8 cellular contexts compared by ENCODE assay signal in the genomic region with DNA sequence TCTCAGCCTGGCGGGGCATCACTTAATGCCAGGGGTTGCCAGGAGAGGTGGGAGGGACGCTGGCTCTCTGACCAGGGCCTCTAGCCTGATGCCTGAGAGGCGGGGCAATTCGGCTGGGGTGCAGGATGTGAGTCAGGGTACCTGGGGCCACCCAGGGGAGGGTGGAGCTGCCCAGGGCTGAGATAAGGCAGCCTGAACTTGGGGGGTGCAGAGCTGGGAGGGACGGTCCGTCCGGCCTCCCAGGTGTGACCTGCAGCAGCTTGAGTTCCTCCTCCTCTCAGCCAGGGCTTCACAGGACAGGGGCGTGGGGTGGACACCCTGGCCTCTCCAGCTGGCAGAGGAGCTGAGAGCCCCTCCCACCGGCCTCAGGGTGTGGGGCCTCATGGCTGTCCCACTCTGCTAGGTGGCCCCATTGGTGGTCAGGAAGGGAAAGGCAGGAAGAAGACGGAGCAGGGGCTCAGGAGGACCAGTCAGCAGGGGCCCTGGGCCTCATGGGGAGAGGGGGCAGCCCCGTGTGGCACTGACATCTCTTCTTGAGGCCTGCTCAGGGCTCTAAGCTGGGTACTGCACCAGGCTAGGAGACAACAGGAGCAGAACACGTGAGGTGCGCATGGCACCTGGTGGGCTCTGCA. TPM values are rescaled to one million over a fixed set of nuclear protein-coding genes. Genes with fewer than 3 reads are reported as not detected.
DNase-seq lines count a peak whose midpoint lies in the region; ATAC-seq and TF ChIP-seq lines count a peak whose summit lies in the region.

No MANE protein-coding gene starts in this region.

- ATAC-seq in HG02798 (IDR thresholded peaks at IDR 0.05; ENCODE audit: poor library complexity, unreplicated experiment), result no peak
- ATAC-seq in HG03139 (IDR thresholded peaks at IDR 0.05; ENCODE audit: unreplicated experiment), result no peak
- ATAC-seq in HG03045 (IDR thresholded peaks at IDR 0.05; ENCODE audit: unreplicated experiment), result no peak

- TF ChIP-seq POLR2A in NB4 (IDR thresholded peaks at IDR 0.05; ENCODE audit: extremely low read depth, insufficient read length) (no peak), adrenal gland (IDR thresholded peaks at IDR 0.05) (no peak), transverse colon (IDR thresholded peaks at IDR 0.05) (no peak)

- intact Hi-C loops in adrenal gland (cut with DNase I), result loop anchor here (10.0 kb wide), 1 partner anchor 297 kb away; no protein-coding TSS in a partner anchor
- intact Hi-C loops in transverse colon (cut with DNase I; ENCODE audit: low total_unique reads), result no loop called here

- H3K4me1 ChIP-seq in adrenal gland (replicated peaks in 1 of 2) (peaks cover 14 to 35% of the 10 kb centered on the region in 2 donors), mesodermal cell (ENCODE audit: control insufficient read depth, insufficient read depth, low read length, poor library complexity, severe bottlenecking) (peaks cover 32% of the 10 kb centered on the region), transverse colon (peaks cover 21 to 41% (median 36%) of the 10 kb centered on the region in 4 donors)

- in situ Hi-C loops in transverse colon (cut with MboI; ENCODE audit: low pct_ligation_motif_present in 1 of 4, low pct_unique_long_range_greater_than_20kb in 1 of 4, low sequenced_read_pairs in 3 of 4), result no loop called here

- 62 to 74% (median 68%) methylated on average over 4 to 13 of the region's 13 CpGs for WGBS in adrenal gland, 4 donors
- WGBS in mesodermal cell (ENCODE audit: insufficient coverage in 2 of 2), 2 experiments, result 65 to 87% methylated on average over 5 to 11 of the region's 13 CpGs
- WGBS in transverse colon (ENCODE audit: low coverage in 1 of 2), 2 donors, result 54% methylated on average over 13 of the region's 13 CpGs; no CpG with 5 or more reads in 1 of the 2 donors

- H3K4me3 ChIP-seq in NB4 (ENCODE audit: low read depth, low read length) (no peak overlapping the region), adrenal gland (peak overlapping the region in 1 of 4 donors; percentile 97), mesodermal cell (ENCODE audit: extremely low read depth, insufficient read depth, low read length, poor library complexity, severe bottlenecking) (peak overlapping the region; percentile 69), transverse colon (peak overlapping the region in 3 of 4 donors; percentile 58 to 76 (median 73))

- H3K9me3 ChIP-seq in adrenal gland (replicated peaks in 1 of 3) (no peaks in the 10 kb centered on the region), mesodermal cell (ENCODE audit: control insufficient read depth, low read length) (no peaks in the 10 kb centered on the region), transverse colon (no peaks in the 10 kb centered on the region)

- H3K27me3 ChIP-seq in adrenal gland, result no peaks in the 10 kb centered on the region
- no peaks in the 10 kb centered on the region for H3K27me3 ChIP-seq in transverse colon

- H3K36me3 ChIP-seq in adrenal gland (replicated peaks in 1 of 2), result peaks cover 0 to 21% of the 10 kb centered on the region in 2 donors
- peaks cover 31% of the 10 kb centered on the region for H3K36me3 ChIP-seq in mesodermal cell (ENCODE audit: control insufficient read depth, insufficient read depth, low read length)
- H3K36me3 ChIP-seq in transverse colon, result peaks cover 0 to 7% (median 0%) of the 10 kb centered on the region in 4 donors

- DNase-seq in NB4 (ENCODE audit: low read depth), result peak; percentile 63
- DNase-seq in adrenal gland, result peak in 1 of 7 donors; percentile 36
- DNase-seq in transverse colon, result peak; percentile 32

- TF ChIP-seq EP300 in transverse colon (IDR thresholded peaks at IDR 0.05; ENCODE audit: low read depth), result no peak

- TF ChIP-seq CTCF in C4-2B (conservative IDR thresholded peaks at IDR 0.05) (no peak), NB4 (IDR thresholded peaks at IDR 0.05; ENCODE audit: low read depth, low read length) (no peak), adrenal gland (IDR thresholded peaks at IDR 0.05) (no peak), transverse colon (IDR thresholded peaks at IDR 0.05) (no peak)

- peak overlapping the region; percentile 97 for H3K27ac ChIP-seq in C4-2B
- H3K27ac ChIP-seq in adrenal gland, result peak overlapping the region in 4 of 5 donors; percentile 13 to 88 (median 84)
- H3K27ac ChIP-seq in mesodermal cell (ENCODE audit: low read depth, low read length, severe bottlenecking), result peak overlapping the region; percentile 73
- peak overlapping the region; percentile 82 to 92 (median 88) for H3K27ac ChIP-seq in transverse colon

RNA-seq across cellular contexts. Expression of gene RPS6KA4, which starts 0.9 kb away (rescaled TPM):
- total RNA-seq in adrenal gland, result 10 to 100 TPM; 13.4 to 89.3 (median 27.0) TPM
- polyA plus RNA-seq in adrenal gland, result 10 to 100 TPM in 2 of 3 donors, 1 to 10 TPM in 1; 4.9 to 29.8 (median 14.4) TPM
- 20.9 TPM for polyA plus RNA-seq in mesodermal cell (2013, experiment 1 of 2)
- 19.9 TPM for polyA plus RNA-seq in mesodermal cell (2013, experiment 2 of 2)
- total RNA-seq in transverse colon, result 10 to 100 TPM; 14.5 to 86.0 (median 34.5) TPM

RNA-seq across cellular contexts. Expression of gene CCDC88B, which starts 18.0 kb away (rescaled TPM):
- total RNA-seq in adrenal gland (10 to 100 TPM in 7 of 8 donors, 1 to 10 TPM in 1; 8.9 to 22.6 (median 14.5) TPM), transverse colon (100 to 1,000 TPM in 1 of 4 donors, 10 to 100 TPM in 3; 24.8 to 203 (median 47.1) TPM)
- 100 to 1,000 TPM in 1 of 3 donors, 10 to 100 TPM in 1, 1 to 10 TPM in 1; 5.1 to 143 (median 47.9) TPM for polyA plus RNA-seq in adrenal gland
- polyA plus RNA-seq in mesodermal cell (2013, experiment 1 of 2), result 4.0 TPM
- 1.4 TPM for polyA plus RNA-seq in mesodermal cell (2013, experiment 2 of 2)

RNA-seq across cellular contexts. Expression of gene PRDX5, which starts 40.1 kb away (rescaled TPM):
- total RNA-seq in adrenal gland, result 100 to 1,000 TPM; 324 to 684 (median 429) TPM
- polyA plus RNA-seq in adrenal gland, result 100 to 1,000 TPM; 403 to 713 (median 555) TPM
- 204 TPM for polyA plus RNA-seq in mesodermal cell (2013, experiment 1 of 2)
- polyA plus RNA-seq in mesodermal cell (2013, experiment 2 of 2), result 182 TPM
- total RNA-seq in transverse colon, result 100 to 1,000 TPM; 152 to 381 (median 265) TPM

RNA-seq across cellular contexts. Expression of gene TRMT112, which starts 40.7 kb away (rescaled TPM):
- total RNA-seq in adrenal gland (100 to 1,000 TPM; 286 to 991 (median 377) TPM), transverse colon (10 to 100 TPM; 59.1 to 99.9 (median 82.7) TPM)
- polyA plus RNA-seq in adrenal gland, result 100 to 1,000 TPM; 362 to 855 (median 658) TPM
- 176 TPM for polyA plus RNA-seq in mesodermal cell (2013, experiment 1 of 2)
- polyA plus RNA-seq in mesodermal cell (2013, experiment 2 of 2), result 186 TPM

RNA-seq across cellular contexts. Expression of gene ESRRA, which starts 52.7 kb away (rescaled TPM):
- total RNA-seq in adrenal gland, result 10 to 100 TPM; 33.2 to 74.4 (median 58.7) TPM
- polyA plus RNA-seq in adrenal gland, result 10 to 100 TPM; 18.2 to 62.1 (median 56.0) TPM
- polyA plus RNA-seq in mesodermal cell (2013, experiment 1 of 2), result 24.1 TPM
- 17.7 TPM for polyA plus RNA-seq in mesodermal cell (2013, experiment 2 of 2)
- 100 to 1,000 TPM; 142 to 272 (median 221) TPM for total RNA-seq in transverse colon
